Comparison of ENCODE assay signal across 21 cellular contexts in the genomic region with DNA sequence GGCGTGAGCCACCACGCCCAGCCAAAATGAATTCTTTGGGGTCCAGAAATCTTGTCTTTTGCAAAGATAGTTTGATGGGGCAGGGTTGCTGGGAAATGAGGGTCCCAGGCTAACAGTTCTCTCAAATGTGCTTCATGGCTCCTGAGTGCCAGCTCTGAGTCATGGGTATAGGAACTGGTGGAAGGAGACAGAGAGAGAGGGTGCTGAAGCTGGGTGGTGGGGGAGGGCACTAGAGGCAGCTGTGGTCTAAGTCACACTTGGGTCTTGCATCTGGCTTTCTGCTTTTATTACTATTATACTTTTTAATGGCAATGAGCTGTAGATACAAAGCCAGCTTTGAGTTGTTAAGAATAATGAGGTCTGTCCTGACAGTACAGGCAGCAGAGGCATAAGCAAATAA. TPM values are rescaled to one million over a fixed set of nuclear protein-coding genes. Genes with fewer than 3 reads are reported as not detected.
DNase-seq lines count a peak whose midpoint lies in the region; ATAC-seq and TF ChIP-seq lines count a peak whose summit lies in the region.
"Had no signal": no experiment of that assay in that cellular context is flagged by ENCODE, and none has a peak within 500 bp of the region (broad histone marks: within the 10 kb centered on the region; RNA-seq: fewer than 3 reads in every experiment).

No MANE protein-coding gene starts in this region.

- H4K91ac ChIP-seq in IMR-90 (ENCODE audit: insufficient read depth, low read depth, low read length) (no peak overlapping the region; the same call in 1 of the 2 replicates), trophoblast cell (ENCODE audit: low read depth, low read length) (no peak overlapping the region)

- H2BK15ac ChIP-seq in IMR-90 (ENCODE audit: low read depth, low read length): 0 out of 3 replicates have a peak overlapping the region, but pooled peaks have one; percentile 22

- TF ChIP-seq RAD21 in IMR-90 (IDR thresholded peaks at IDR 0.05; ENCODE audit: low read length): no peak

- H2BK120ac ChIP-seq in IMR-90 (ENCODE audit: low read depth, low read length): no peak overlapping the region
- H2BK120ac ChIP-seq in trophoblast cell (ENCODE audit: insufficient read depth, low read length, poor library complexity): no peak overlapping the region

- H3K27me3 ChIP-seq in IMR-90 (ENCODE audit: control insufficient read depth, insufficient read depth, low read length): no peaks in the 10 kb centered on the region
- H3K27me3 ChIP-seq in trophoblast cell (ENCODE audit: insufficient read depth, low read length): no peaks in the 10 kb centered on the region
- H3K27me3 ChIP-seq: heart left ventricle, tibial artery had no signal

- H3K4me2 ChIP-seq in IMR-90 (ENCODE audit: low read depth, low read length): no peak overlapping the region
- no peak overlapping the region for H3K4me2 ChIP-seq in trophoblast cell (ENCODE audit: low read length)

- H3K79me1 ChIP-seq in IMR-90 (ENCODE audit: low read depth in 1 of 2, low read length in 2 of 2) (peaks cover 31 to 87% of the 10 kb centered on the region in 2 experiments), trophoblast cell (ENCODE audit: low read length) (no peaks in the 10 kb centered on the region)

- no peak overlapping the region for H4K8ac ChIP-seq in IMR-90 (ENCODE audit: low read depth in 2 of 2, low read length in 2 of 2)
- no peak overlapping the region for H4K8ac ChIP-seq in trophoblast cell (ENCODE audit: low read depth, low read length)

- H3K18ac ChIP-seq in IMR-90 (ENCODE audit: low read depth, low read length) (peak overlapping the region; percentile 59; the same call in 1 of the 2 replicates), trophoblast cell (ENCODE audit: low read length) (no peak overlapping the region)

- H3K4me1 ChIP-seq in IMR-90 (ENCODE audit: control insufficient read depth, insufficient read depth, low read length) (peaks cover 23% of the 10 kb centered on the region), trophoblast cell (ENCODE audit: control insufficient read depth in 1 of 2, insufficient read depth in 2 of 2, low read length in 2 of 2) (no peaks in the 10 kb centered on the region)
- H3K4me1 ChIP-seq: esophagus squamous epithelium, heart left ventricle, tibial artery had no signal

- H3K36me3 ChIP-seq in IMR-90 (ENCODE audit: control insufficient read depth, insufficient read depth, low read length) (no peaks in the 10 kb centered on the region), trophoblast cell (ENCODE audit: control insufficient read depth in 1 of 2, insufficient read depth in 2 of 2, low read length in 2 of 2) (no peaks in the 10 kb centered on the region)
- H3K36me3 ChIP-seq: esophagus squamous epithelium, heart left ventricle, tibial artery had no signal

- no peak overlapping the region for H3K56ac ChIP-seq in IMR-90 (ENCODE audit: extremely low read depth, insufficient read depth, low read length)

- H2AFZ ChIP-seq in IMR-90 (replicated peaks; ENCODE audit: low read length, poor library complexity) (no peak overlapping the region), trophoblast cell (ENCODE audit: insufficient read depth, low read length, poor library complexity) (no peak overlapping the region)

- CTCF ChIA-PET in IMR-90 (lab: Yijun Ruan, JAX): interaction anchor here (0.5 kb wide), 1 partner anchor 51 kb away, joined by 3 read pairs; no protein-coding TSS in a partner anchor

- intact Hi-C loops in IMR-90 (cut with micrococcal nuclease): no loop called here

- H2BK20ac ChIP-seq in IMR-90 (ENCODE audit: low read depth, low read length): no peak overlapping the region

- 83% methylated on average over 1 of the region's 2 CpGs; no CpG with 5 or more reads in 1 of the 2 experiments for WGBS in IMR-90 (ENCODE audit: extremely low coverage in 2 of 2, insufficient read length in 1 of 2), 2 experiments
- WGBS in trophoblast cell (ENCODE audit: extremely low coverage, insufficient coverage, insufficient read length): no CpG with 5 or more reads among the region's 2 CpGs

- H3K14ac ChIP-seq in IMR-90 (replicated peaks; ENCODE audit: low read depth, low read length): peak overlapping the region; percentile 66; the same call in 1 of the 2 replicates
- no peak overlapping the region for H3K14ac ChIP-seq in trophoblast cell (ENCODE audit: low read length)

- peak overlapping the region; percentile 12; the same call in 1 of the 2 replicates for H4K5ac ChIP-seq in IMR-90 (ENCODE audit: low read depth, low read length)

- H3K27ac ChIP-seq in IMR-90 (ENCODE audit: insufficient read depth, low read length) (no peak overlapping the region), trophoblast cell (ENCODE audit: low read depth, low read length) (no peak overlapping the region)
- H3K27ac ChIP-seq: esophagus squamous epithelium, heart left ventricle, tibial artery had no signal

- H3K9ac ChIP-seq in IMR-90 (ENCODE audit: low read depth, low read length) (no peak overlapping the region), trophoblast cell (ENCODE audit: low read length) (no peak overlapping the region)

- no peak overlapping the region; the same call in 1 of the 2 replicates for H3K4ac ChIP-seq in IMR-90 (ENCODE audit: low read depth, low read length)
- H3K4ac ChIP-seq in trophoblast cell (ENCODE audit: low read depth, low read length): no peak overlapping the region

- TF ChIP-seq CTCF in IMR-90 (conservative IDR thresholded peaks at IDR 0.05; ENCODE audit: low read depth, low read length) (no peak), astrocyte of the spinal cord (IDR thresholded peaks at IDR 0.05; ENCODE audit: low read depth, low read length) (no peak)

- peaks cover 23% of the 10 kb centered on the region for H3K9me1 ChIP-seq in IMR-90 (ENCODE audit: insufficient read depth, low read length)

- no TSS peak for BruUV-seq in IMR-90 (replicated peaks; lab: Mats Ljungman, UMichigan)

- H3K9me3 ChIP-seq in IMR-90 (ENCODE audit: control insufficient read depth, insufficient read depth, low read length): no peaks in the 10 kb centered on the region
- no peaks in the 10 kb centered on the region for H3K9me3 ChIP-seq in trophoblast cell (ENCODE audit: insufficient read depth, low read depth, low read length)
- H3K9me3 ChIP-seq: esophagus squamous epithelium, heart left ventricle, tibial artery had no signal

- no peaks in the 10 kb centered on the region for H3K9me3 Mint-ChIP-seq in activated naive CD4-positive, alpha-beta T cell treated with anti-CD3 and anti-CD28 coated beads, Interleukin-2, amount 50 U/mL, for 72 hours
- H3K9me3 Mint-ChIP-seq: nephron progenitor cell; stimulated activated naive B cell treated with anti-CD40 and anti-IgM and Interleukin-4, amounts not matched to agents 10 μg/mL and 1 μg/mL and 100 μg/mL, for 72 hours had no signal

- DNase-seq in activated naive CD4-positive, alpha-beta T cell treated with anti-CD3 and anti-CD28 coated beads, Interleukin-2, amount 50 U/mL, for 72 hours (ENCODE audit: low spot score in 2 of 2): no peak
- no peak for DNase-seq in activated naive CD4-positive, alpha-beta T cell (lab: John Stamatoyannopoulos, UW)
- DNase-seq in IMR-90 (peak; percentile 45), astrocyte of the spinal cord (ENCODE audit: low read depth, low spot score) (peak; percentile 36), trophoblast cell (no peak), middle frontal gyrus (ENCODE audit: extremely low spot score, low spot score) (no peak), NCI-H2171 treated with DMSO at 0.1 percent for 48 hours (lab: John Stamatoyannopoulos, UW) (no peak)
- no peak for DNase-seq in activated CD8-positive, alpha-beta memory T cell treated with anti-CD3 and anti-CD28 coated beads for 24 hours
- DNase-seq: activated CD8-positive, alpha-beta memory T cell treated with anti-CD3 and anti-CD28 coated beads, Interleukin-2, amount 50 U/mL, for 48 hours; cerebellar nuclear complex; effector CD8-positive, alpha-beta T cell; esophagus squamous epithelium; GF-D8; heart left ventricle; midbrain; NCI-H1930; nephron progenitor cell; posterior cingulate gyrus; stimulated activated naive B cell treated with anti-CD40 and anti-IgM and Interleukin-4, amounts not matched to agents 10 μg/mL and 1 μg/mL and 100 μg/mL, for 72 hours; tibial artery had no signal

- H3K36me3 Mint-ChIP-seq in activated naive CD4-positive, alpha-beta T cell treated with anti-CD3 and anti-CD28 coated beads, Interleukin-2, amount 50 U/mL, for 72 hours: peaks cover 0 to 27% of the 10 kb centered on the region in 2 donors
- H3K36me3 Mint-ChIP-seq: stimulated activated naive B cell treated with anti-CD40 and anti-IgM and Interleukin-4, amounts not matched to agents 10 μg/mL and 1 μg/mL and 100 μg/mL, for 72 hours had no signal

- H3K23ac ChIP-seq in IMR-90 (ENCODE audit: low read depth, low read length) (no peak overlapping the region), trophoblast cell (ENCODE audit: low read length) (no peak overlapping the region)

- H3K79me2 ChIP-seq in trophoblast cell (ENCODE audit: control insufficient read depth, insufficient read depth, low read length, poor library complexity): no peaks in the 10 kb centered on the region

- no peak overlapping the region for H3K27ac Mint-ChIP-seq in activated naive CD4-positive, alpha-beta T cell treated with anti-CD3 and anti-CD28 coated beads, Interleukin-2, amount 50 U/mL, for 72 hours
- H3K27ac Mint-ChIP-seq: nephron progenitor cell; stimulated activated naive B cell treated with anti-CD40 and anti-IgM and Interleukin-4, amounts not matched to agents 10 μg/mL and 1 μg/mL and 100 μg/mL, for 72 hours had no signal

- in situ Hi-C loops in IMR-90 (cut with MboI; ENCODE audit: low sequenced_read_pairs): no loop called here
- in situ Hi-C loops in astrocyte of the spinal cord (cut with HindIII; ENCODE audit: low sequenced_read_pairs): no loop called here

- H3K4me3 ChIP-seq in IMR-90 (ENCODE audit: insufficient read depth, low read depth, low read length) (no peak overlapping the region), astrocyte of the spinal cord (ENCODE audit: low read depth, low read length) (no peak overlapping the region), trophoblast cell (ENCODE audit: low read depth, low read length) (no peak overlapping the region)
- H3K4me3 ChIP-seq: esophagus squamous epithelium, heart left ventricle, tibial artery had no signal

- POLR2A ChIA-PET in IMR-90 (lab: Charles Lee; ENCODE audit: unreplicated experiment): no interaction called here

- peak overlapping the region; percentile 24 for H4K12ac ChIP-seq in trophoblast cell (ENCODE audit: low read depth, low read length)

- peaks cover 37% of the 10 kb centered on the region for H4K20me1 ChIP-seq in IMR-90 (ENCODE audit: insufficient read depth, low read length)

- dilution Hi-C loops in IMR-90 (cut with HindIII; ENCODE audit: low sequenced_read_pairs, unreplicated experiment): no loop called here

- peak; percentile 35 to 41 for ATAC-seq in activated naive CD4-positive, alpha-beta T cell treated with anti-CD3 and anti-CD28 coated beads, Interleukin-2, amount 50 U/mL, for 72 hours
- no peak for ATAC-seq in IMR-90 (ENCODE audit: low read depth)
- ATAC-seq: heart left ventricle; left lobe of liver; stimulated activated naive B cell treated with anti-CD40 and anti-IgM and Interleukin-4, amounts not matched to agents 10 μg/mL and 1 μg/mL and 100 μg/mL, for 72 hours had no signal

- no peak overlapping the region for H2AK9ac ChIP-seq in IMR-90 (replicated peaks; ENCODE audit: low read depth, low read length, poor library complexity)

- H2BK5ac ChIP-seq in IMR-90 (ENCODE audit: low read depth, low read length, poor library complexity, severe bottlenecking) (no peak overlapping the region), trophoblast cell (ENCODE audit: low read depth, low read length, poor library complexity) (no peak overlapping the region)

- no peak for TF ChIP-seq POLR2A in IMR-90 (IDR thresholded peaks at IDR 0.05; ENCODE audit: low read depth, low read length)

- peak overlapping the region; percentile 68 for H2AK5ac ChIP-seq in IMR-90 (ENCODE audit: low read depth, low read length)
- H2AK5ac ChIP-seq in trophoblast cell (ENCODE audit: low read length): no peak overlapping the region

- H2BK12ac ChIP-seq in trophoblast cell (ENCODE audit: low read length): no peak overlapping the region

RNA-seq across cellular contexts. Expression of a gene that starts 54.6 kb away (rescaled TPM):
- total RNA-seq in activated naive CD4-positive, alpha-beta T cell treated with anti-CD3 and anti-CD28 coated beads, Interleukin-2, amount 50 U/mL, for 72 hours: 100 to 1,000 TPM; 104 to 119 TPM
- 31.0 and 36.9 TPM in 2 replicates for total RNA-seq in IMR-90 (2012; rRNA removed)
- 42.7 and 46.0 TPM in 2 replicates for polyA plus RNA-seq in IMR-90 (2012; rRNA removed)
- 23.3 and 24.4 TPM in 2 replicates for polyA plus RNA-seq in IMR-90 (2012; cell fraction: cytosol; rRNA removed)
- polyA plus RNA-seq in IMR-90 (2012; cell fraction: nucleus; rRNA removed; ENCODE audit: low replicate concordance): 31.3 and 63.0 TPM in 2 replicates
- polyA plus RNA-seq in trophoblast cell (2013): 1.2 and 1.3 TPM in 2 replicates

Comparison
In these comparisons a context has a peak if more than half of its experiments do, and no peak if none do; other contexts are left out.
1. DNase-seq: peak in IMR-90 (single experiment) and astrocyte of the spinal cord (single experiment); none in activated naive CD4-positive, alpha-beta T cell treated with anti-CD3 and anti-CD28 coated beads, Interleukin-2, amount 50 U/mL, for 72 hours (0 of 2), activated naive CD4-positive, alpha-beta T cell (0 of 4), trophoblast cell (0 of 2), middle frontal gyrus (single experiment), activated CD8-positive, alpha-beta memory T cell treated with anti-CD3 and anti-CD28 coated beads for 24 hours (single experiment) and NCI-H2171 treated with DMSO at 0.1 percent for 48 hours (single experiment).